22 cellular contexts compared by ENCODE assay signal in genomic region chr9:134531251-134531970, GRCh38.
"Had no signal": no experiment of that assay in that cellular context is flagged by ENCODE, and none has a peak within 500 bp of the region (broad histone marks: within the 10 kb centered on the region; RNA-seq: fewer than 3 reads in every experiment).

No MANE protein-coding gene starts in this region.

- DNase-seq: activated CD4-positive, alpha-beta T cell treated with anti-CD3 and anti-CD28 coated beads for 1 hour; activated CD8-positive, alpha-beta memory T cell treated with anti-CD3 and anti-CD28 coated beads for 24 hours; activated CD8-positive, alpha-beta memory T cell treated with anti-CD3 and anti-CD28 coated beads, Interleukin-2, amount 50 U/mL, for 48 hours; activated gamma-delta T cell treated with Interleukin-2 at 50 U/mL for 16 hours; activated T-cell treated with anti-CD3 and anti-CD28 coated beads, Interleukin-2, amount 50 U/mL, for 72 hours; amygdala; body of pancreas; colonic mucosa; endodermal cell; naive B cell; stimulated activated CD4-positive, alpha-beta T cell treated with anti-CD3 and anti-CD28 coated beads, Interleukin-2, amount 100 ng/mL, for 48 hours; stimulated activated naive CD8-positive, alpha-beta T cell treated with anti-CD3 and anti-CD28 coated beads, Interleukin-15, amount 100 ng/mL, for 72 hours; T-helper 17 cell; testis; upper lobe of left lung; WERI-Rb-1 had no signal

- H3K27ac ChIP-seq: body of pancreas, colonic mucosa, epithelial cell of prostate, heart right ventricle, neural progenitor cell, psoas muscle, testis, upper lobe of left lung, WERI-Rb-1 had no signal

- H3K36me3 ChIP-seq: colonic mucosa, heart right ventricle, neural progenitor cell, upper lobe of left lung, WERI-Rb-1 had no signal

- H3K4me1 ChIP-seq: body of pancreas, colonic mucosa, heart right ventricle, neural progenitor cell, psoas muscle, upper lobe of left lung had no signal

- H3K4me3 ChIP-seq: body of pancreas, colonic mucosa, heart right ventricle, mucosa of descending colon, neural progenitor cell, psoas muscle, testis, upper lobe of left lung had no signal

- H3K9me3 ChIP-seq: colonic mucosa, mucosa of descending colon, testis had no signal

- H3K27me3 ChIP-seq: body of pancreas, colonic mucosa, neural progenitor cell, testis, upper lobe of left lung had no signal

- ATAC-seq: activated T-cell treated with anti-CD3 and anti-CD28 coated beads, Interleukin-2, amount 50 U/mL, for 72 hours; body of pancreas; heart right ventricle; mucosa of descending colon; psoas muscle; right cardiac atrium; stimulated activated naive CD8-positive, alpha-beta T cell treated with anti-CD3 and anti-CD28 coated beads, Interleukin-15, amount 100 ng/mL, for 72 hours; T-helper 17 cell had no signal

- H3K9ac ChIP-seq: neural progenitor cell had no signal

- H3K4me2 ChIP-seq: neural progenitor cell had no signal

- H2AFZ ChIP-seq: neural progenitor cell had no signal
